17 cellular contexts compared by ENCODE assay signal in the genomic region with DNA sequence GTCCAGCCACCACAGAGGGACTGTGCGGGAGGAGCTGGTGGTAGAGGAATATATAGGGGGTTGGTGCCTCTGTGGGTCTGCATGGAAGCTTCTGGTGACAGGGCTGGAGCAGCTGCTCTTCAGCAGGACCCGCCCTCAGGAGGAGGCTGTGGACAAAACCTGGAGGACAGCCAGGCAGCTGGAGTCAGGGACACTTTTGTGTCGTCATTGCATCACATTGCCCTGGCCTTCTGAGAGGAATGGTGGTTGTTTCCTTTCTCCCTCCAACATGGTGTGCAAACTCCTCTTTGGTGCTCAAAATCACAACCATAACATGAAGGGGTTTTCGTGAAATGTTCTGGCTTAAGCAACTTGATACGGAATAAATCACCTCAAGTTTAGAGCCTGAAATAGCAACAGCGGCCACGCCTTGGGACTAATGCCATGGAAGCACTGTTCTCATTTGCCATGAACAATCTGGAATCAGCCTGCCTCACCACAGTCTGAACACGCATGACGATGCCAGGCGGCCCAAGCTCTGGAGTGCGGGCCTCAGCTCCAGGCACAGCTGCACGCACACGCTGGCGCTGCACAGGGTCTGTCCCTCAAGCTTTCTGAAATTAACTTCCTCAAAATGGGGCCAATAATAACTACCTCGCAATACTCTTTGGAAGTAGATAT. TPM values are rescaled to one million over a fixed set of nuclear protein-coding genes. Genes with fewer than 3 reads are reported as not detected.
A peak's percentile ranks its signal among the peaks of the same experiment; 100 is the strongest.
DNase-seq lines count a peak whose midpoint lies in the region; ATAC-seq lines count a peak whose summit lies in the region.
"Had no signal": no experiment of that assay in that cellular context is flagged by ENCODE, and none has a peak within 500 bp of the region (broad histone marks: within the 10 kb centered on the region; RNA-seq: fewer than 3 reads in every experiment).

No MANE protein-coding gene starts in this region.

- CTCF ChIA-PET in naive thymus-derived CD4-positive, alpha-beta T cell (lab: Charles Lee): no interaction called here

- H3K4me3 ChIP-seq in naive thymus-derived CD4-positive, alpha-beta T cell (ENCODE audit: low read length): no peak overlapping the region
- H3K4me3 ChIP-seq: A549, tibial artery had no signal

- ATAC-seq in HG02642 (IDR thresholded peaks at IDR 0.05; ENCODE audit: poor library complexity, unreplicated experiment): no peak
- no peak for ATAC-seq in naive thymus-derived CD4-positive, alpha-beta T cell
- ATAC-seq in GM21360 (IDR thresholded peaks at IDR 0.05; ENCODE audit: unreplicated experiment): no peak
- ATAC-seq: A549 had no signal

- peaks cover 0 to 22% (median 9%) of the 10 kb centered on the region in 5 donors for H3K27me3 Mint-ChIP-seq in naive thymus-derived CD4-positive, alpha-beta T cell

- H3K36me3 ChIP-seq in naive thymus-derived CD4-positive, alpha-beta T cell (ENCODE audit: control insufficient read depth in 2 of 3, insufficient read depth in 3 of 3, low read length in 3 of 3): no peaks in the 10 kb centered on the region
- H3K36me3 ChIP-seq: tibial artery had no signal

- no peaks in the 10 kb centered on the region for H3K9me3 ChIP-seq in naive thymus-derived CD4-positive, alpha-beta T cell (ENCODE audit: control insufficient read depth in 2 of 3, low read length in 3 of 3)
- H3K9me3 ChIP-seq: A549, tibial artery had no signal

- H3K27ac Mint-ChIP-seq in naive thymus-derived CD4-positive, alpha-beta T cell: no peak overlapping the region
- H3K27ac Mint-ChIP-seq: endodermal cell had no signal

- H3K27ac ChIP-seq in naive thymus-derived CD4-positive, alpha-beta T cell (ENCODE audit: low read depth, low read length): no peak overlapping the region
- H3K27ac ChIP-seq: A549, tibial artery had no signal

- peaks cover 0 to 15% (median 0%) of the 10 kb centered on the region in 5 donors for H3K36me3 Mint-ChIP-seq in naive thymus-derived CD4-positive, alpha-beta T cell

- POLR2A ChIA-PET in naive thymus-derived CD4-positive, alpha-beta T cell (lab: Charles Lee): no interaction called here

- H3K27me3 ChIP-seq in naive thymus-derived CD4-positive, alpha-beta T cell (ENCODE audit: control insufficient read depth in 2 of 2, insufficient read depth in 2 of 2, low read length in 2 of 2): no peaks in the 10 kb centered on the region
- H3K27me3 ChIP-seq: tibial artery had no signal

- H3K4me3 Mint-ChIP-seq in naive thymus-derived CD4-positive, alpha-beta T cell: no peak overlapping the region
- H3K4me3 Mint-ChIP-seq: endodermal cell had no signal

- no peaks in the 10 kb centered on the region for H3K4me1 Mint-ChIP-seq in naive thymus-derived CD4-positive, alpha-beta T cell

- H3K9me3 Mint-ChIP-seq in naive thymus-derived CD4-positive, alpha-beta T cell: peaks cover 0 to 2% (median 0%) of the 10 kb centered on the region in 11 donors

- H3K4me1 ChIP-seq in naive thymus-derived CD4-positive, alpha-beta T cell (ENCODE audit: control insufficient read depth in 2 of 2, insufficient read depth in 2 of 2, low read length in 2 of 2): no peaks in the 10 kb centered on the region
- H3K4me1 ChIP-seq: A549, tibial artery had no signal

- peak; percentile 30 to 84 for DNase-seq in NCI-H187 (lab: John Stamatoyannopoulos, UW)
- DNase-seq in NCI-H187 treated with DMSO at 0.1 percent for 48 hours (lab: John Stamatoyannopoulos, UW): no peak
- DNase-seq in NOMO-1 (lab: John Stamatoyannopoulos, UW; ENCODE audit: unreplicated experiment in 2 of 2): peak; percentile 31 to 44
- DNase-seq in globus pallidus (ENCODE audit: low spot score): peak; percentile 41
- DNase-seq in retina: peak; percentile 28
- no peak for DNase-seq in naive thymus-derived CD4-positive, alpha-beta T cell
- DNase-seq: activated CD4-positive, alpha-beta T cell treated with anti-CD3 and anti-CD28 coated beads for 1 hour; activated T-cell treated with anti-CD3 and anti-CD28 coated beads, Interleukin-2, amount 50 U/mL, for 48 hours; endodermal cell; tibial artery had no signal

- intact Hi-C loops in naive thymus-derived CD4-positive, alpha-beta T cell (cut with micrococcal nuclease): no loop called here

RNA-seq across cellular contexts. Expression of a gene that starts 17.1 kb away (rescaled TPM):
- not detected for total RNA-seq in naive thymus-derived CD4-positive, alpha-beta T cell
- not detected for polyA plus RNA-seq in naive thymus-derived CD4-positive, alpha-beta T cell
- total RNA-seq: Daoy, endodermal cell, mucosa of gallbladder, NCI-H460, SK-MEL-5 had no signal
- polyA plus RNA-seq: A549 had no signal

RNA-seq across cellular contexts. Expression of a gene that starts 21.8 kb away (rescaled TPM):
- total RNA-seq in naive thymus-derived CD4-positive, alpha-beta T cell: 10 to 100 TPM in 1 of 5 experiments, under 1 TPM in 1, not detected in 3; 0.17 to 25.4 TPM
- not detected for polyA plus RNA-seq in naive thymus-derived CD4-positive, alpha-beta T cell

Comparison
In these comparisons a context has a peak if more than half of its experiments do, and no peak if none do; other contexts are left out.
1. DNase-seq: peak in NCI-H187 (2 of 2), NOMO-1 (2 of 2), globus pallidus (single experiment) and retina (single experiment); none in NCI-H187 treated with DMSO at 0.1 percent for 48 hours (single experiment) and naive thymus-derived CD4-positive, alpha-beta T cell (0 of 9).